In genomic region chr17:49756805-49757496, GRCh38 we compare ENCODE assay signal across 21 cellular contexts. TPM values are rescaled to one million over a fixed set of nuclear protein-coding genes. Genes with fewer than 3 reads are reported as not detected.
DNase-seq lines count a peak whose midpoint lies in the region; ATAC-seq and TF ChIP-seq lines count a peak whose summit lies in the region.
"Had no signal": no experiment of that assay in that cellular context is flagged by ENCODE, and none has a peak within 500 bp of the region (broad histone marks: within the 10 kb centered on the region; RNA-seq: fewer than 3 reads in every experiment).

No MANE protein-coding gene starts in this region.

- no peak for ATAC-seq in stimulated activated memory B cell treated with anti-CD40 and anti-IgM and Interleukin-4, amounts not matched to agents 10 μg/mL and 1 μg/mL and 100 μg/mL, for 72 hours
- ATAC-seq: foreskin keratinocyte; pancreas; PC-3; stimulated activated naive CD8-positive, alpha-beta T cell treated with anti-CD3 and anti-CD28 coated beads, Interleukin-15, amount 100 ng/mL, for 72 hours had no signal

- H3K9ac ChIP-seq in OCI-LY1 (ENCODE audit: low read length), result no peak overlapping the region

- no peak overlapping the region for H3K4me3 ChIP-seq in OCI-LY1 (ENCODE audit: low read depth, low read length, poor library complexity, severe bottlenecking)
- H3K4me3 ChIP-seq: pancreas, sigmoid colon, uterus had no signal

- H3K36me3 ChIP-seq in OCI-LY1 (ENCODE audit: insufficient read depth, low read length), result peaks cover 17% of the 10 kb centered on the region; the same call in 1 of the 2 replicates
- H3K36me3 ChIP-seq: brain microvascular endothelial cell, pancreas, uterus had no signal

- no peak for DNase-seq in activated naive CD4-positive, alpha-beta T cell treated with anti-CD3 and anti-CD28 coated beads for 36 hours
- no peak for DNase-seq in activated naive CD4-positive, alpha-beta T cell (lab: John Stamatoyannopoulos, UW)
- DNase-seq in stimulated activated CD8-positive, alpha-beta memory T cell treated with anti-CD3 and anti-CD28 coated beads, Interleukin-4, amount 100 ng/mL, for 48 hours, result no peak
- DNase-seq in activated gamma-delta T cell (lab: John Stamatoyannopoulos, UW) (no peak), germinal center (ENCODE audit: low spot score) (no peak)
- DNase-seq: ACHN; activated gamma-delta T cell treated with Interleukin-2 at 50 U/mL for 16 hours; brain microvascular endothelial cell; foreskin keratinocyte; hypothalamus; Kasumi-1; NCI-H1417; pancreas; PC-3; sigmoid colon; stimulated activated naive CD8-positive, alpha-beta T cell treated with anti-CD3 and anti-CD28 coated beads, Interleukin-15, amount 100 ng/mL, for 72 hours; uterus had no signal

- peaks cover 90% of the 10 kb centered on the region for H3K4me1 ChIP-seq in OCI-LY1 (ENCODE audit: insufficient read depth, low read length, severe bottlenecking)
- H3K4me1 ChIP-seq: uterus had no signal

- H3K27me3 Mint-ChIP-seq in activated naive CD4-positive, alpha-beta T cell treated with anti-CD3 and anti-CD28 coated beads for 36 hours (ENCODE audit: low read depth), result no peaks in the 10 kb centered on the region
- H3K27me3 Mint-ChIP-seq in dendritic cell treated with granulocyte-macrophage colony-stimulating factor and Interleukin-4, amounts not matched to agents 40 ng/mL and 50 ng/mL, for 4 days, result no peaks in the 10 kb centered on the region
- H3K27me3 Mint-ChIP-seq in stimulated activated memory B cell treated with anti-CD40 and anti-IgM and Interleukin-4, amounts not matched to agents 10 μg/mL and 1 μg/mL and 100 μg/mL, for 72 hours, result no peaks in the 10 kb centered on the region
- H3K27me3 Mint-ChIP-seq: stimulated activated naive CD8-positive, alpha-beta T cell treated with anti-CD3 and anti-CD28 coated beads, Interleukin-15, amount 100 ng/mL, for 72 hours had no signal

- CTCF ChIA-PET in activated naive CD4-positive, alpha-beta T cell treated with anti-CD3 and anti-CD28 coated beads for 36 hours (lab: Charles Lee), result interaction anchor here (0.7 to 0.9 kb wide), 2 partner anchors 45 to 405 kb away, joined by 3 read pairs; no protein-coding TSS in a partner anchor

- H3K36me3 Mint-ChIP-seq in activated naive CD4-positive, alpha-beta T cell treated with anti-CD3 and anti-CD28 coated beads for 36 hours (ENCODE audit: low read depth), result peaks cover 2% of the 10 kb centered on the region
- H3K36me3 Mint-ChIP-seq in dendritic cell treated with granulocyte-macrophage colony-stimulating factor and Interleukin-4, amounts not matched to agents 40 ng/mL and 50 ng/mL, for 4 days (ENCODE audit: low read depth), result peaks cover 10% of the 10 kb centered on the region
- H3K36me3 Mint-ChIP-seq in stimulated activated memory B cell treated with anti-CD40 and anti-IgM and Interleukin-4, amounts not matched to agents 10 μg/mL and 1 μg/mL and 100 μg/mL, for 72 hours, result peaks cover 13% of the 10 kb centered on the region

- H3K9me3 Mint-ChIP-seq in activated naive CD4-positive, alpha-beta T cell treated with anti-CD3 and anti-CD28 coated beads for 36 hours, result no peaks in the 10 kb centered on the region
- no peaks in the 10 kb centered on the region for H3K9me3 Mint-ChIP-seq in dendritic cell treated with granulocyte-macrophage colony-stimulating factor and Interleukin-4, amounts not matched to agents 40 ng/mL and 50 ng/mL, for 4 days
- no peaks in the 10 kb centered on the region for H3K9me3 Mint-ChIP-seq in stimulated activated memory B cell treated with anti-CD40 and anti-IgM and Interleukin-4, amounts not matched to agents 10 μg/mL and 1 μg/mL and 100 μg/mL, for 72 hours
- H3K9me3 Mint-ChIP-seq: stimulated activated naive CD8-positive, alpha-beta T cell treated with anti-CD3 and anti-CD28 coated beads, Interleukin-15, amount 100 ng/mL, for 72 hours; T-helper 1 cell treated with Interleukin-12 subunit alpha and Interleukin-12 subunit beta and Interleukin-4 antibody, amounts not matched to agents 30 μg/mL and 1 μg/mL, for 36 hours had no signal

- no peaks in the 10 kb centered on the region for H3K9me2 ChIP-seq in OCI-LY1 (ENCODE audit: low read depth, low read length)

- no peaks in the 10 kb centered on the region for H3K27me3 ChIP-seq in OCI-LY1 (ENCODE audit: insufficient read depth, low read length)
- H3K27me3 ChIP-seq: brain microvascular endothelial cell, foreskin keratinocyte, pancreas, sigmoid colon, uterus had no signal

- no peaks in the 10 kb centered on the region for H4K20me1 ChIP-seq in OCI-LY1 (ENCODE audit: insufficient read depth, low read length)

- no peaks in the 10 kb centered on the region for H3F3A ChIP-seq in OCI-LY1 (ENCODE audit: insufficient read depth, low read length)

- H3K4me1 Mint-ChIP-seq in activated naive CD4-positive, alpha-beta T cell treated with anti-CD3 and anti-CD28 coated beads for 36 hours (ENCODE audit: low read depth), result peaks cover 90% of the 10 kb centered on the region
- peaks cover 41% of the 10 kb centered on the region for H3K4me1 Mint-ChIP-seq in dendritic cell treated with granulocyte-macrophage colony-stimulating factor and Interleukin-4, amounts not matched to agents 40 ng/mL and 50 ng/mL, for 4 days (ENCODE audit: low read depth)
- H3K4me1 Mint-ChIP-seq in stimulated activated memory B cell treated with anti-CD40 and anti-IgM and Interleukin-4, amounts not matched to agents 10 μg/mL and 1 μg/mL and 100 μg/mL, for 72 hours, result peaks cover 88% of the 10 kb centered on the region

- H3K4me3 Mint-ChIP-seq in activated naive CD4-positive, alpha-beta T cell treated with anti-CD3 and anti-CD28 coated beads for 36 hours, result no peak overlapping the region
- no peak overlapping the region for H3K4me3 Mint-ChIP-seq in dendritic cell treated with granulocyte-macrophage colony-stimulating factor and Interleukin-4, amounts not matched to agents 40 ng/mL and 50 ng/mL, for 4 days
- no peak overlapping the region for H3K4me3 Mint-ChIP-seq in stimulated activated memory B cell treated with anti-CD40 and anti-IgM and Interleukin-4, amounts not matched to agents 10 μg/mL and 1 μg/mL and 100 μg/mL, for 72 hours
- H3K4me3 Mint-ChIP-seq: T-helper 1 cell treated with Interleukin-12 subunit alpha and Interleukin-12 subunit beta and Interleukin-4 antibody, amounts not matched to agents 30 μg/mL and 1 μg/mL, for 36 hours had no signal

- no peak for TF ChIP-seq CTCF in OCI-LY1 (IDR thresholded peaks at IDR 0.05; ENCODE audit: low read length)

- no peaks in the 10 kb centered on the region for H3K9me3 ChIP-seq in OCI-LY1 (ENCODE audit: low read length)
- H3K9me3 ChIP-seq: pancreas, sigmoid colon, uterus had no signal

- H3K27ac Mint-ChIP-seq in activated naive CD4-positive, alpha-beta T cell treated with anti-CD3 and anti-CD28 coated beads for 36 hours, result peak overlapping the region; percentile 36
- H3K27ac Mint-ChIP-seq in dendritic cell treated with granulocyte-macrophage colony-stimulating factor and Interleukin-4, amounts not matched to agents 40 ng/mL and 50 ng/mL, for 4 days, result peak overlapping the region; percentile 43
- peak overlapping the region; percentile 81 for H3K27ac Mint-ChIP-seq in stimulated activated memory B cell treated with anti-CD40 and anti-IgM and Interleukin-4, amounts not matched to agents 10 μg/mL and 1 μg/mL and 100 μg/mL, for 72 hours
- H3K27ac Mint-ChIP-seq: T-helper 1 cell treated with Interleukin-12 subunit alpha and Interleukin-12 subunit beta and Interleukin-4 antibody, amounts not matched to agents 30 μg/mL and 1 μg/mL, for 36 hours had no signal

- no peak overlapping the region for H2AFZ ChIP-seq in OCI-LY1 (ENCODE audit: low read length)

- peak overlapping the region; percentile 9; the same call in 1 of the 2 replicates for H3K4me2 ChIP-seq in OCI-LY1 (ENCODE audit: low read length)

- peaks cover 90% of the 10 kb centered on the region for H3K79me2 ChIP-seq in OCI-LY1 (ENCODE audit: insufficient read depth, low read length)

- peak overlapping the region; percentile 54 for H3K27ac ChIP-seq in OCI-LY1 (ENCODE audit: low read depth, low read length, poor library complexity, severe bottlenecking)
- H3K27ac ChIP-seq: brain microvascular endothelial cell, foreskin keratinocyte, pancreas had no signal

- intact Hi-C loops in activated naive CD4-positive, alpha-beta T cell treated with anti-CD3 and anti-CD28 coated beads for 36 hours (cut with micrococcal nuclease), result no loop called here
- intact Hi-C loops in dendritic cell treated with granulocyte-macrophage colony-stimulating factor and Interleukin-4, amounts not matched to agents 40 ng/mL and 50 ng/mL, for 4 days (cut with micrococcal nuclease), result no loop called here

RNA-seq across cellular contexts. Expression of gene FAM117A, which starts 7.0 kb away (rescaled TPM):
- 10 to 100 TPM; 17.7 TPM for total RNA-seq in activated naive CD4-positive, alpha-beta T cell treated with anti-CD3 and anti-CD28 coated beads for 36 hours

RNA-seq across cellular contexts. Expression of gene KAT7, which starts 31.5 kb away (rescaled TPM):
- 10 to 100 TPM; 83.9 to 85.8 TPM for total RNA-seq in activated naive CD4-positive, alpha-beta T cell treated with anti-CD3 and anti-CD28 coated beads for 36 hours

RNA-seq across cellular contexts. Expression of gene SLC35B1, which starts 49.2 kb away (rescaled TPM):
- 10 to 100 TPM; 35.3 to 39.5 TPM for total RNA-seq in activated naive CD4-positive, alpha-beta T cell treated with anti-CD3 and anti-CD28 coated beads for 36 hours
